8 cellular contexts compared by ENCODE assay signal in genomic region chr10:35194906-35195305, GRCh38.
DNase-seq lines count a peak whose midpoint lies in the region; ATAC-seq and TF ChIP-seq lines count a peak whose summit lies in the region.

No MANE protein-coding gene starts in this region.

- H3K36me3 ChIP-seq in Karpas-422 (ENCODE audit: insufficient read depth, low read length) (no peaks in the 10 kb centered on the region), iPS-20b (ENCODE audit: insufficient read depth, low read depth, low read length) (no peaks in the 10 kb centered on the region)

- no peaks in the 10 kb centered on the region for H3K9me2 ChIP-seq in Karpas-422 (replicated peaks; ENCODE audit: insufficient read depth, low read length)

- peak overlapping the region; percentile 98 to 100 (median 99) for H3K27ac Mint-ChIP-seq in CD14-positive monocyte
- H3K27ac Mint-ChIP-seq in activated T-helper 17 cell treated with anti-CD3 and anti-CD28 coated beads, Interleukin-2, amount 50 U/mL, for 72 hours = peak overlapping the region; percentile 93

- H3K9me3 ChIP-seq in Karpas-422 (ENCODE audit: low read length) (no peaks in the 10 kb centered on the region), iPS-20b (ENCODE audit: insufficient read depth, low read depth, low read length) (0 out of 2 replicates have a peak, but pooled peaks cover 5% of the 10 kb centered on the region)

- peak overlapping the region; percentile 91 for H2AFZ ChIP-seq in Karpas-422 (ENCODE audit: low read length)

- H3K4me3 ChIP-seq in Karpas-422 (ENCODE audit: low read length) (peak overlapping the region; percentile 68), iPS-20b (ENCODE audit: low read length) (peak overlapping the region; percentile 69; the same call in 1 of the 2 replicates)

- no peaks in the 10 kb centered on the region for H4K20me1 ChIP-seq in Karpas-422 (ENCODE audit: insufficient read depth, low read depth, low read length)

- no peaks in the 10 kb centered on the region for H3K79me2 ChIP-seq in Karpas-422 (ENCODE audit: low read length)

- H3K4me1 Mint-ChIP-seq in CD14-positive monocyte = peaks cover 34% of the 10 kb centered on the region
- H3K4me1 Mint-ChIP-seq in activated T-helper 17 cell treated with anti-CD3 and anti-CD28 coated beads, Interleukin-2, amount 50 U/mL, for 72 hours = peaks cover 13% of the 10 kb centered on the region

- H3K9ac ChIP-seq in Karpas-422 (ENCODE audit: low read length) = peak overlapping the region; percentile 71
- H3K9ac ChIP-seq in iPS-20b (ENCODE audit: low read depth, low read length) = no peak overlapping the region

- H3K36me3 Mint-ChIP-seq in CD14-positive monocyte = peaks cover 0 to 2% of the 10 kb centered on the region in 2 donors
- peaks cover 58% of the 10 kb centered on the region for H3K36me3 Mint-ChIP-seq in activated T-helper 17 cell treated with anti-CD3 and anti-CD28 coated beads, Interleukin-2, amount 50 U/mL, for 72 hours (ENCODE audit: low read depth)

- H3K27ac ChIP-seq in Karpas-422 (ENCODE audit: low read length) = peak overlapping the region; percentile 91
- H3K27ac ChIP-seq in iPS-20b (ENCODE audit: low read length) = no peak overlapping the region

- no peaks in the 10 kb centered on the region for H3K27me3 ChIP-seq in Karpas-422 (ENCODE audit: low read length)
- H3K27me3 ChIP-seq in iPS-20b (ENCODE audit: insufficient read depth, low read length) = no peaks in the 10 kb centered on the region

- peak overlapping the region; percentile 81 to 88 for H3K4me3 Mint-ChIP-seq in CD14-positive monocyte
- peak overlapping the region; percentile 87 for H3K4me3 Mint-ChIP-seq in activated T-helper 17 cell treated with anti-CD3 and anti-CD28 coated beads, Interleukin-2, amount 50 U/mL, for 72 hours

- H3K4me2 ChIP-seq in Karpas-422 (ENCODE audit: low read depth, low read length, poor library complexity, severe bottlenecking) = peak overlapping the region; percentile 88

- H3K4me1 ChIP-seq in Karpas-422 (ENCODE audit: low read length) (peaks cover 25% of the 10 kb centered on the region), iPS-20b (ENCODE audit: insufficient read depth, low read length) (no peaks in the 10 kb centered on the region)

- no peak for TF ChIP-seq CTCF in CD14-positive monocyte (IDR thresholded peaks at IDR 0.05)

- peak; percentile 57 for DNase-seq in CD14-positive monocyte (ENCODE audit: low spot score)
- DNase-seq in Karpas-422 = peak; percentile 68
- peak in 5 of 6 experiments; percentile 27 to 76 (median 66) for DNase-seq in stimulated activated naive CD4-positive, alpha-beta T cell (lab: John Stamatoyannopoulos, UW)
- no peak for DNase-seq in GOT3 (lab: John Stamatoyannopoulos, UW)
- DNase-seq in HuH-7.5 (ENCODE audit: low spot score) = no peak
- no peak for DNase-seq in NCI-H2196 treated with DMSO at 0.1 percent for 48 hours (lab: John Stamatoyannopoulos, UW; ENCODE audit: unreplicated experiment)

- ATAC-seq in activated T-helper 17 cell treated with anti-CD3 and anti-CD28 coated beads, Interleukin-2, amount 50 U/mL, for 72 hours (replicated peaks) = peak; percentile 31

- H3K9me3 Mint-ChIP-seq in CD14-positive monocyte = peaks cover 0 to 3% (median 0%) of the 10 kb centered on the region in 7 donors
- H3K9me3 Mint-ChIP-seq in activated T-helper 17 cell treated with anti-CD3 and anti-CD28 coated beads, Interleukin-2, amount 50 U/mL, for 72 hours = no peaks in the 10 kb centered on the region

- peaks cover 0 to 2% (median 0%) of the 10 kb centered on the region in 3 donors for H3K27me3 Mint-ChIP-seq in CD14-positive monocyte (ENCODE audit: low read depth in 3 of 3)
- H3K27me3 Mint-ChIP-seq in activated T-helper 17 cell treated with anti-CD3 and anti-CD28 coated beads, Interleukin-2, amount 50 U/mL, for 72 hours = no peaks in the 10 kb centered on the region

- intact Hi-C loops in CD14-positive monocyte (cut with micrococcal nuclease) = loop anchor here (2.0 to 10.0 kb wide), 2 partner anchors 68 to 260 kb away; partner anchors contain the start of gene CREM (in 2 of the 2)

Comparison
In these comparisons a context has a peak if more than half of its experiments do, and no peak if none do; other contexts are left out.
1. DNase-seq: peak in CD14-positive monocyte (single experiment), Karpas-422 (single experiment) and stimulated activated naive CD4-positive, alpha-beta T cell (5 of 6); none in GOT3 (single experiment), HuH-7.5 (single experiment) and NCI-H2196 treated with DMSO at 0.1 percent for 48 hours (single experiment).